Comparison of ENCODE assay signal across 7 cellular contexts in the genomic region with DNA sequence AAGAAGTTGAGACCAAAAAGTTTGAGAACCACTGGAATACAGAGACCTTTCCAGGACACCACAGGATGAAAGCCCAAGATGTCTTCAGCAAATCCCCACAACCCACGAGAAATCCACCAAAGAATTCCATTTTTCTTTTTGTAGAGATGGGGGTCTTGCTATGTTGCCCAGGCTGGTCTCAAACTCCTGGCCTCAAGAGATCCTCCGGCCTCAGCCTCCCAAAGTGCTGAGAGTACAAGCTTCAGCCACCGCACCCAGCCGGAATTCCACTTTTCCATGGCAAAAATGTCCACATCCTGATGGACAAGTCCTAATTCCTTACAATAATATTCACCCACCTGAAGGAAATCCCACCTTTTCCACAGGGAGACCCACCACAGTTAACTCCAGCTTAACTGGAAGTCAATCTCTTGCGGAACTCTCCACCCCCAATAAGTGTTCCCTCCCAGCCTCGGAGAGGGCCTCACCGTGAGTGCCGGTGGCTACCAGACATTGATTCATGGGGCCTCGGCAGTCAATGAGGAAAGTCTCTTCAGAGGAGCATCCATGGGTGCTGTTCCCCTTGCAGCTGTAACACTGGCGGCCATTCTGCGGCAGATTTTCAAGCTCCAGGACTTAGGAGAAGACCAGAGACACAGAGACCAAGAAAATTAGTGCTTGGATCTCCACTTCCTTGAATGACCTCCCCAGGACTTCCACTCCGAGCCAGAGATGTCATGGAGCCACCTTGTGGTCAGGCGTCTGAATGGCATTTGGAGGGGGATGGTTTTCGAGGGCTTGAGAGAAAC. TPM values are rescaled to one million over a fixed set of nuclear protein-coding genes. Genes with fewer than 3 reads are reported as not detected.
DNase-seq lines count a peak whose midpoint lies in the region; FAIRE-seq and TF ChIP-seq lines count a peak whose summit lies in the region.

No MANE protein-coding gene starts in this region.

- no peaks in the 10 kb centered on the region for H3K9me3 ChIP-seq in keratinocyte (ENCODE audit: control insufficient read depth, low read depth, low read length)

- no peak overlapping the region for H3K9ac ChIP-seq in keratinocyte (ENCODE audit: control insufficient read depth, extremely low read depth, insufficient read depth, low read length)

- H3K9me1 ChIP-seq in keratinocyte (ENCODE audit: control insufficient read depth, extremely low read depth, insufficient read depth, low read length) = no peaks in the 10 kb centered on the region

- H3K4me1 ChIP-seq in keratinocyte (ENCODE audit: control insufficient read depth, extremely low read depth, insufficient read depth, low read length) = no peaks in the 10 kb centered on the region

- peak; percentile 67 for DNase-seq in EL
- peak; percentile 79 for DNase-seq in KBM-7
- peak; percentile 82 for DNase-seq in SK-MEL-5 (ENCODE audit: low read depth, low spot score)
- peak; percentile 43 to 84 for DNase-seq in T47D (ENCODE audit: low read depth in 1 of 2, low spot score in 1 of 2)
- DNase-seq in keratinocyte (ENCODE audit: low read depth, low spot score) = no peak
- DNase-seq in smooth muscle cell of the brain vasculature (ENCODE audit: low read depth, low spot score) = peak; percentile 37
- DNase-seq in posterior vena cava (ENCODE audit: low spot score) = no peak

- no peaks in the 10 kb centered on the region for H3K79me2 ChIP-seq in keratinocyte (ENCODE audit: control insufficient read depth, insufficient read depth, low read length)

- TF ChIP-seq CTCF in keratinocyte (optimal IDR thresholded peaks at IDR 0.05 in 1 of 3, IDR thresholded peaks at IDR 0.05 in 1 of 3, conservative IDR thresholded peaks at IDR 0.05 in 1 of 3; ENCODE audit: extremely low read depth in 1 of 3, insufficient read depth in 2 of 3, low read length in 3 of 3) = peak; percentile 72 to 79 (median 74)

- dilution Hi-C loops in keratinocyte (cut with MboI; ENCODE audit: extremely low pct_ligation_motif_present, low sequenced_read_pairs) = no loop called here

- H3K27ac ChIP-seq in keratinocyte (ENCODE audit: control insufficient read depth, insufficient read depth, low read length) = no peak overlapping the region

- H3K36me3 ChIP-seq in keratinocyte (ENCODE audit: control insufficient read depth in 2 of 2, extremely low read depth in 1 of 2, insufficient read depth in 2 of 2, low read length in 2 of 2) = peaks cover 35 to 39% of the 10 kb centered on the region in 2 experiments

- in situ Hi-C loops in KBM-7 (cut with MboI; ENCODE audit: low pct_unique_long_range_greater_than_20kb, low sequenced_read_pairs) (no loop called here), SK-MEL-5 (cut with HindIII; ENCODE audit: low pct_unique_long_range_greater_than_20kb, low sequenced_read_pairs) (no loop called here), T47D (cut with HindIII; ENCODE audit: low pct_unique_long_range_greater_than_20kb, low sequenced_read_pairs) (no loop called here)

- H4K20me1 ChIP-seq in keratinocyte (ENCODE audit: control insufficient read depth, extremely low read depth, insufficient read depth, low read length) = peaks cover 2% of the 10 kb centered on the region

- intact Hi-C loops in posterior vena cava (cut with DNase I) = loop anchor here (5.0 to 10.0 kb wide), 2 partner anchors 97 to 1150 kb away; no protein-coding TSS in a partner anchor

- FAIRE-seq in keratinocyte (lab: Jason Lieb, UNC) = peak; percentile 49

- no peak overlapping the region for H3K4me2 ChIP-seq in keratinocyte (ENCODE audit: control insufficient read depth, extremely low read depth, insufficient read depth, low read depth, low read length)

- no peaks in the 10 kb centered on the region for H3K27me3 ChIP-seq in keratinocyte (ENCODE audit: control insufficient read depth, extremely low read depth, insufficient read depth, low read length)

- H2AFZ ChIP-seq in keratinocyte (ENCODE audit: control insufficient read depth, low read length) = no peak overlapping the region

- no peak overlapping the region for H3K4me3 ChIP-seq in keratinocyte (ENCODE audit: control insufficient read depth in 2 of 3, extremely low read depth in 1 of 3, insufficient read depth in 2 of 3, low read depth in 1 of 3, low read length in 3 of 3)

RNA-seq across cellular contexts. Expression of a gene that starts 12.3 kb away (rescaled TPM):
- 13.1 and 13.2 TPM in 2 replicates for total RNA-seq in SK-MEL-5 (2014; rRNA removed; shearing (Covaris generic))
- 32.8 and 33.5 TPM in 2 replicates for polyA plus RNA-seq in SK-MEL-5 (2015; cell fraction: cytosol; rRNA removed)
- 2.2 and 3.2 TPM in 2 replicates for polyA plus RNA-seq in SK-MEL-5 (2015; cell fraction: nucleus; rRNA removed)
- 3.0 to 4.4 TPM (median 4.3 TPM) in 3 replicates for polyA plus RNA-seq in keratinocyte
- polyA plus RNA-seq in keratinocyte (2011; ENCODE audit: low read depth) = 10.5 TPM
- 1.3 and 2.7 TPM in 2 replicates for polyA plus RNA-seq in keratinocyte (2011; cell fraction: cytosol; rRNA removed)
- 5.0 and 5.6 TPM in 2 replicates for polyA plus RNA-seq in keratinocyte (2011; cell fraction: nucleus; rRNA removed)
- 8.5 and 11.1 TPM in 2 replicates for polyA plus RNA-seq in keratinocyte (2012; ENCODE audit: low replicate concordance)
- 2.4 to 4.1 TPM (median 2.8 TPM) in 3 replicates for polyA minus RNA-seq in keratinocyte
- polyA minus RNA-seq in keratinocyte (2011; cell fraction: cytosol; rRNA and poly(A)+ RNA removed) = 2.3 TPM
- polyA minus RNA-seq in keratinocyte (2011; cell fraction: nucleus; rRNA and poly(A)+ RNA removed) = 4.1 and 4.6 TPM in 2 replicates
- total RNA-seq in posterior vena cava = 1 to 10 TPM; 3.3 to 4.0 TPM

RNA-seq across cellular contexts. Expression of a gene that starts 18.0 kb away (rescaled TPM):
- 3.5 and 5.5 TPM in 2 replicates for total RNA-seq in SK-MEL-5 (2014; rRNA removed; shearing (Covaris generic))
- 1.6 and 4.0 TPM in 2 replicates for polyA plus RNA-seq in SK-MEL-5 (2015; cell fraction: cytosol; rRNA removed)
- polyA plus RNA-seq in SK-MEL-5 (2015; cell fraction: nucleus; rRNA removed) = 0.95 and 1.9 TPM in 2 replicates
- polyA plus RNA-seq in keratinocyte = 50.8 to 64.3 TPM (median 56.2 TPM) in 3 replicates
- 87.4 TPM for polyA plus RNA-seq in keratinocyte (2011; ENCODE audit: low read depth)
- 27.0 and 33.8 TPM in 2 replicates for polyA plus RNA-seq in keratinocyte (2011; cell fraction: cytosol; rRNA removed)
- 166 and 199 TPM in 2 replicates for polyA plus RNA-seq in keratinocyte (2011; cell fraction: nucleus; rRNA removed)
- polyA plus RNA-seq in keratinocyte (2012; ENCODE audit: low replicate concordance) = 41.2 and 71.4 TPM in 2 replicates
- 36.5 to 81.7 TPM (median 75.3 TPM) in 3 replicates for polyA minus RNA-seq in keratinocyte
- 38.8 TPM for polyA minus RNA-seq in keratinocyte (2011; cell fraction: cytosol; rRNA and poly(A)+ RNA removed)
- 86.1 and 94.1 TPM in 2 replicates for polyA minus RNA-seq in keratinocyte (2011; cell fraction: nucleus; rRNA and poly(A)+ RNA removed)
- total RNA-seq in posterior vena cava = 10 to 100 TPM; 35.2 to 45.4 TPM

RNA-seq across cellular contexts. Expression of a gene that starts 32.5 kb away (rescaled TPM):
- total RNA-seq in SK-MEL-5 (2014; rRNA removed; shearing (Covaris generic)) = 44.6 and 47.2 TPM in 2 replicates
- 38.7 and 41.8 TPM in 2 replicates for polyA plus RNA-seq in SK-MEL-5 (2015; cell fraction: cytosol; rRNA removed)
- polyA plus RNA-seq in SK-MEL-5 (2015; cell fraction: nucleus; rRNA removed) = 12.6 and 16.9 TPM in 2 replicates
- 13.9 to 15.8 TPM (median 15.0 TPM) in 3 replicates for polyA plus RNA-seq in keratinocyte
- 1.5 TPM for polyA plus RNA-seq in keratinocyte (2011; ENCODE audit: low read depth)
- 8.3 and 21.5 TPM in 2 replicates for polyA plus RNA-seq in keratinocyte (2011; cell fraction: cytosol; rRNA removed)
- polyA plus RNA-seq in keratinocyte (2011; cell fraction: nucleus; rRNA removed) = 10.7 and 14.3 TPM in 2 replicates
- 6.5 and 26.5 TPM in 2 replicates for polyA plus RNA-seq in keratinocyte (2012; ENCODE audit: low replicate concordance)
- 1.2 to 7.4 TPM (median 4.7 TPM) in 3 replicates for polyA minus RNA-seq in keratinocyte
- polyA minus RNA-seq in keratinocyte (2011; cell fraction: cytosol; rRNA and poly(A)+ RNA removed) = 9.4 TPM
- 2.1 and 6.4 TPM in 2 replicates for polyA minus RNA-seq in keratinocyte (2011; cell fraction: nucleus; rRNA and poly(A)+ RNA removed)
- total RNA-seq in posterior vena cava = 10 to 100 TPM; 22.9 to 29.2 TPM

RNA-seq across cellular contexts. Expression of a gene that starts 40.1 kb away (rescaled TPM):
- total RNA-seq in SK-MEL-5 (2014; rRNA removed; shearing (Covaris generic)) = not detected in 2 replicates
- polyA plus RNA-seq in SK-MEL-5 (2015; cell fraction: cytosol; rRNA removed) = 0.12 and 0.23 TPM in 2 replicates
- 0.59 and 0.91 TPM in 2 replicates for polyA plus RNA-seq in SK-MEL-5 (2015; cell fraction: nucleus; rRNA removed)
- polyA plus RNA-seq in keratinocyte = 0.02 to 0.03 TPM (median 0.03 TPM) in 3 replicates
- polyA plus RNA-seq in keratinocyte (2011; ENCODE audit: low read depth) = 0.29 TPM
- 0.04 TPM in 1 of 2 replicates, not detected in the other for polyA plus RNA-seq in keratinocyte (2011; cell fraction: cytosol; rRNA removed)
- 0.31 and 0.53 TPM in 2 replicates for polyA plus RNA-seq in keratinocyte (2011; cell fraction: nucleus; rRNA removed)
- polyA plus RNA-seq in keratinocyte (2012; ENCODE audit: low replicate concordance) = 0.21 and 0.41 TPM in 2 replicates
- not detected in 3 replicates for polyA minus RNA-seq in keratinocyte
- polyA minus RNA-seq in keratinocyte (2011; cell fraction: cytosol; rRNA and poly(A)+ RNA removed) = not detected
- not detected in 2 replicates for polyA minus RNA-seq in keratinocyte (2011; cell fraction: nucleus; rRNA and poly(A)+ RNA removed)
- under 1 TPM; 0.23 to 0.38 TPM for total RNA-seq in posterior vena cava

RNA-seq across cellular contexts. Expression of a gene that starts 55.6 kb away (rescaled TPM):
- 10.5 and 12.7 TPM in 2 replicates for total RNA-seq in SK-MEL-5 (2014; rRNA removed; shearing (Covaris generic))
- polyA plus RNA-seq in SK-MEL-5 (2015; cell fraction: cytosol; rRNA removed) = 8.2 and 24.0 TPM in 2 replicates
- polyA plus RNA-seq in SK-MEL-5 (2015; cell fraction: nucleus; rRNA removed) = 4.8 and 10.8 TPM in 2 replicates
- polyA plus RNA-seq in keratinocyte = 6.4 to 10.6 TPM (median 8.3 TPM) in 3 replicates
- polyA plus RNA-seq in keratinocyte (2011; ENCODE audit: low read depth) = 5.2 TPM
- 8.0 and 13.6 TPM in 2 replicates for polyA plus RNA-seq in keratinocyte (2011; cell fraction: cytosol; rRNA removed)
- polyA plus RNA-seq in keratinocyte (2011; cell fraction: nucleus; rRNA removed) = 5.0 and 8.7 TPM in 2 replicates
- 8.5 and 11.8 TPM in 2 replicates for polyA plus RNA-seq in keratinocyte (2012; ENCODE audit: low replicate concordance)
- 4.3 to 7.6 TPM (median 5.7 TPM) in 3 replicates for polyA minus RNA-seq in keratinocyte
- polyA minus RNA-seq in keratinocyte (2011; cell fraction: cytosol; rRNA and poly(A)+ RNA removed) = 4.2 TPM
- 3.9 and 4.9 TPM in 2 replicates for polyA minus RNA-seq in keratinocyte (2011; cell fraction: nucleus; rRNA and poly(A)+ RNA removed)
- 10 to 100 TPM in 1 of 2 donors, 1 to 10 TPM in 1; 8.9 to 13.2 TPM for total RNA-seq in posterior vena cava

Comparison
In these comparisons a context has a peak if more than half of its experiments do, and no peak if none do; other contexts are left out.
1. DNase-seq: peak in EL (single experiment), KBM-7 (single experiment), SK-MEL-5 (single experiment), T47D (2 of 2) and smooth muscle cell of the brain vasculature (single experiment); none in keratinocyte (single experiment) and posterior vena cava (single experiment).